23 cellular contexts compared by ENCODE assay signal in the genomic region with DNA sequence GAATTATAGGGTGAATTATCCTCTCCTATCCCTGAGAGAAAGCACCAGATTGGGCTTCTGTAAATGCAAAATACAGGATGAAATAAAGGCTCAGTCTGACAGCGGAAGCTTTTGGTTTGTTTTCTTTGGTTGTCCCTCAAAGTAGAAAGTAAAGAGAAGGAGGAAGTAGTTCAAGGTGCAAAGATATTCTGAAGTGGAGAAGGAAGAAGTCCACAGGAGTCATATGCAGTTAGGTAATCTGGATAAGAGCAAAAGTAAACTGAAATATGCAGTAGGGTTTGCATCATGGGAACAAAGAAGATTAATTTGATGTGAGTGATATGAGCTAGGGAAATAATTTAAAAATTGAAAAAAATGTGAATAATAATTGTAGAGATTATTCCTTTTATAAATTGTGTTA.
"Had no signal": no experiment of that assay in that cellular context is flagged by ENCODE, and none has a peak within 500 bp of the region (broad histone marks: within the 10 kb centered on the region; RNA-seq: fewer than 3 reads in every experiment).

No MANE protein-coding gene starts in this region.

- H3K9me3 ChIP-seq: ovary, psoas muscle, sigmoid colon, stomach, thoracic aorta, thyroid gland, tibial nerve, vagina had no signal

- ATAC-seq: natural killer cell; psoas muscle; right cardiac atrium; right lobe of liver; stimulated activated effector memory CD8-positive, alpha-beta T cell treated with anti-CD3 and anti-CD28 coated beads, Interleukin-12 subunit alpha, Interleukin-12 subunit beta, amount 100 ng/mL, for 72 hours; stimulated activated naive B cell treated with anti-CD40 and anti-IgM and Interleukin-4, amounts not matched to agents 10 μg/mL and 1 μg/mL and 100 μg/mL, for 72 hours had no signal

- H3K4me3 ChIP-seq: neural progenitor cell, ovary, psoas muscle, right lobe of liver, sigmoid colon, stomach, thoracic aorta, thyroid gland, tibial nerve, vagina had no signal

- H3K27ac ChIP-seq: neural progenitor cell, ovary, parathyroid adenoma, psoas muscle, right lobe of liver, sigmoid colon, stomach, thoracic aorta, thyroid gland, tibial nerve, vagina had no signal

- H3K36me3 ChIP-seq: neural progenitor cell, ovary, right lobe of liver, sigmoid colon, stomach, thoracic aorta, thyroid gland, tibial nerve, vagina had no signal

- DNase-seq: natural killer cell; occipital lobe; ovary; posterior cingulate gyrus; psoas muscle; right cardiac atrium; right lobe of liver; sigmoid colon; small intestine; stimulated activated CD4-positive, alpha-beta T cell treated with anti-CD3 and anti-CD28 coated beads, Interleukin-15, amount 100 ng/mL, for 24 hours; stimulated activated CD4-positive, alpha-beta T cell treated with anti-CD3 and anti-CD28 coated beads, Interleukin-2, amount 100 ng/mL, for 24 hours; stimulated activated CD4-positive, alpha-beta T cell treated with anti-CD3 and anti-CD28 coated beads, Interleukin-2, amount 100 ng/mL, for 48 hours; stimulated activated CD4-positive, alpha-beta T cell treated with anti-CD3 and anti-CD28 coated beads, Interleukin-4, amount 100 ng/mL, for 24 hours; stimulated activated naive B cell treated with anti-CD40 and anti-IgM and Interleukin-4, amounts not matched to agents 10 μg/mL and 1 μg/mL and 100 μg/mL, for 72 hours; stimulated activated naive CD4-positive, alpha-beta T cell treated with Interleukin-2 at 50 U/mL for 16 hours; stomach; thyroid gland had no signal

- H3K4me1 ChIP-seq: parathyroid adenoma, psoas muscle, right lobe of liver, sigmoid colon, stomach, thyroid gland, tibial nerve, vagina had no signal

- H3K27me3 ChIP-seq: neural progenitor cell, ovary, right lobe of liver, sigmoid colon, stomach, thyroid gland, tibial nerve, vagina had no signal
